In genomic region chr4:153115322-153116100, GRCh38 we compare ENCODE assay signal across 8 cellular contexts.
DNase-seq lines count a peak whose midpoint lies in the region; ATAC-seq, FAIRE-seq and TF ChIP-seq lines count a peak whose summit lies in the region.

No MANE protein-coding gene starts in this region.

- no peak overlapping the region for H3K4me3 ChIP-seq in RWPE2 (ENCODE audit: severe bottlenecking)

- H3K4me3 Mint-ChIP-seq in activated naive CD4-positive, alpha-beta T cell treated with anti-CD3 and anti-CD28 coated beads for 36 hours, result no peak overlapping the region

- FAIRE-seq in islet of Langerhans (lab: Jason Lieb, UNC), result peak; percentile 92

- no peaks in the 10 kb centered on the region for H3K9me3 ChIP-seq in RWPE2 (ENCODE audit: severe bottlenecking)

- no peaks in the 10 kb centered on the region for H3K27me3 Mint-ChIP-seq in activated naive CD4-positive, alpha-beta T cell treated with anti-CD3 and anti-CD28 coated beads for 36 hours (ENCODE audit: low read depth)

- H3K9me3 Mint-ChIP-seq in activated naive CD4-positive, alpha-beta T cell treated with anti-CD3 and anti-CD28 coated beads for 36 hours, result no peaks in the 10 kb centered on the region

- ATAC-seq in GM18520 (IDR thresholded peaks at IDR 0.05; ENCODE audit: unreplicated experiment) (peak; percentile 80), HG03045 (IDR thresholded peaks at IDR 0.05; ENCODE audit: unreplicated experiment) (peak; percentile 76), RWPE2 (ENCODE audit: low read depth) (peak; percentile 82)

- CTCF ChIA-PET in activated naive CD4-positive, alpha-beta T cell treated with anti-CD3 and anti-CD28 coated beads for 36 hours (lab: Charles Lee), result interaction anchor here (0.8 to 14.2 kb wide), 9 partner anchors 9 to 528 kb away, joined by 3 to 125 read pairs (median 5); no protein-coding TSS in a partner anchor

- no peak overlapping the region for H3K27ac Mint-ChIP-seq in activated naive CD4-positive, alpha-beta T cell treated with anti-CD3 and anti-CD28 coated beads for 36 hours

- intact Hi-C loops in activated naive CD4-positive, alpha-beta T cell treated with anti-CD3 and anti-CD28 coated beads for 36 hours (cut with micrococcal nuclease), result loop anchor here (1.0 to 10.0 kb wide), 12 partner anchors 30 to 1011 kb away; partner anchors contain the start of genes ARFIP1, FBXW7 and TIGD4

- no peaks in the 10 kb centered on the region for H3K27me3 ChIP-seq in RWPE2 (ENCODE audit: insufficient read depth, poor library complexity, severe bottlenecking)

- peaks cover 8% of the 10 kb centered on the region for H3K4me1 Mint-ChIP-seq in activated naive CD4-positive, alpha-beta T cell treated with anti-CD3 and anti-CD28 coated beads for 36 hours (ENCODE audit: low read depth)

- H3K36me3 Mint-ChIP-seq in activated naive CD4-positive, alpha-beta T cell treated with anti-CD3 and anti-CD28 coated beads for 36 hours (ENCODE audit: low read depth), result no peaks in the 10 kb centered on the region

- H3K27ac ChIP-seq in RWPE2 (ENCODE audit: poor library complexity, severe bottlenecking), result peak overlapping the region; percentile 8

- no peaks in the 10 kb centered on the region for H3K36me3 ChIP-seq in RWPE2 (ENCODE audit: low read depth)

- H3K4me1 ChIP-seq in RWPE2 (ENCODE audit: insufficient read depth, poor library complexity, severe bottlenecking), result peaks cover 12% of the 10 kb centered on the region

- DNase-seq in RWPE2 (ENCODE audit: low spot score), result no peak
- DNase-seq in activated naive CD4-positive, alpha-beta T cell treated with anti-CD3 and anti-CD28 coated beads for 36 hours, result peak; percentile 90
- peak; percentile 24 to 59 (median 56) for DNase-seq in stimulated activated CD4-positive, alpha-beta T cell treated with anti-CD3 and anti-CD28 coated beads, TNF-alpha, amount 100 ng/mL, for 4 hours (ENCODE audit: low read depth in 3 of 3)
- DNase-seq in putamen (ENCODE audit: low spot score), result no peak
- no peak for DNase-seq in NCI-H526 treated with DMSO at 0.1 percent for 48 hours (lab: John Stamatoyannopoulos, UW)

- no peak for TF ChIP-seq CTCF in RWPE2 (IDR thresholded peaks at IDR 0.05; ENCODE audit: poor library complexity, severe bottlenecking)

Comparison
In these comparisons a context has a peak if more than half of its experiments do, and no peak if none do; other contexts are left out.
1. DNase-seq: peak in activated naive CD4-positive, alpha-beta T cell treated with anti-CD3 and anti-CD28 coated beads for 36 hours (single experiment) and stimulated activated CD4-positive, alpha-beta T cell treated with anti-CD3 and anti-CD28 coated beads, TNF-alpha, amount 100 ng/mL, for 4 hours (3 of 3); none in RWPE2 (single experiment), putamen (single experiment) and NCI-H526 treated with DMSO at 0.1 percent for 48 hours (single experiment).
2. Peak in every context shown above with its lines, with median percentiles within 50 percentile points of each other: ATAC-seq.